ENCODE assay signal across 8 cellular contexts in genomic region chr10:11611248-11612003, GRCh38. TPM values are rescaled to one million over a fixed set of nuclear protein-coding genes. Genes with fewer than 3 reads are reported as not detected.
DNase-seq lines count a peak whose midpoint lies in the region; ATAC-seq and TF ChIP-seq lines count a peak whose summit lies in the region.

Gene USP6NL, minus strand, starts transcription at chr10:11611650. Its CDS starts 14,016 bp downstream, at chr10:11597634.

- ATAC-seq in GM19372 (IDR thresholded peaks at IDR 0.05; ENCODE audit: low read depth, unreplicated experiment): peak; percentile 70
- ATAC-seq in HG03558 (IDR thresholded peaks at IDR 0.05; ENCODE audit: extremely low read depth, unreplicated experiment): peak; percentile 32
- peak; percentile 68 to 77 for ATAC-seq in activated T-cell treated with anti-CD3 and anti-CD28 coated beads, Interleukin-2, amount 50 U/mL, for 72 hours (replicated peaks in 1 of 2)
- ATAC-seq in stimulated activated effector memory CD8-positive, alpha-beta T cell treated with anti-CD3 and anti-CD28 coated beads, Interleukin-12 subunit alpha, Interleukin-12 subunit beta, amount 100 ng/mL, for 72 hours: peak; percentile 73

- peak within 1 kb of the TSS; percentile 89 to 95 (median 94) for H3K4me3 Mint-ChIP-seq in CD4-positive, alpha-beta memory T cell
- H3K4me3 Mint-ChIP-seq in activated T-cell treated with anti-CD3 and anti-CD28 coated beads, Interleukin-2, amount 50 U/mL, for 72 hours: peak within 1 kb of the TSS; percentile 83 to 92
- peak within 1 kb of the TSS; percentile 68 for H3K4me3 Mint-ChIP-seq in stimulated activated effector memory CD8-positive, alpha-beta T cell treated with anti-CD3 and anti-CD28 coated beads, Interleukin-12 subunit alpha, Interleukin-12 subunit beta, amount 100 ng/mL, for 72 hours

- H3K36me3 ChIP-seq in CD4-positive, alpha-beta memory T cell (ENCODE audit: insufficient read depth, low read length): no peaks in the 10 kb centered on the region
- H3K36me3 ChIP-seq in OCI-LY1 (ENCODE audit: insufficient read depth, low read length): no peaks in the 10 kb centered on the region
- H3K36me3 ChIP-seq in esophagus muscularis mucosa: no peaks in the 10 kb centered on the region
- H3K36me3 ChIP-seq in muscle layer of colon (ENCODE audit: insufficient read depth, low read length): no peaks in the 10 kb centered on the region

- no peak within 1 kb of the TSS for H2AFZ ChIP-seq in OCI-LY1 (ENCODE audit: low read length)

- POLR2A ChIA-PET in CD4-positive, alpha-beta memory T cell (lab: Charles Lee; ENCODE audit: partially characterized antibody): interaction anchor here (0.7 to 2.7 kb wide), 4 partner anchors 21 to 432 kb away, joined by 3 to 16 read pairs (median 4); partner anchors contain the start of gene UPF2

- peak; percentile 48 to 66 (median 59) for DNase-seq in CD4-positive, alpha-beta memory T cell
- DNase-seq in activated T-cell treated with anti-CD3 and anti-CD28 coated beads, Interleukin-2, amount 50 U/mL, for 72 hours: peak; percentile 67 to 74
- DNase-seq in esophagus muscularis mucosa (ENCODE audit: extremely low spot score): peak; percentile 94
- peak; percentile 37 to 68 for DNase-seq in stimulated activated effector memory CD8-positive, alpha-beta T cell treated with anti-CD3 and anti-CD28 coated beads, Interleukin-12 subunit alpha, Interleukin-12 subunit beta, amount 100 ng/mL, for 72 hours (ENCODE audit: low spot score in 2 of 2)

- H4K20me1 ChIP-seq in OCI-LY1 (ENCODE audit: insufficient read depth, low read length): no peaks in the 10 kb centered on the region

- WGBS in esophagus muscularis mucosa: under 1% methylated on average over 68 of the region's 106 CpGs

- peaks cover 1 to 2% of the 10 kb centered on the region in 2 donors for H3K27me3 Mint-ChIP-seq in CD4-positive, alpha-beta memory T cell
- H3K27me3 Mint-ChIP-seq in activated T-cell treated with anti-CD3 and anti-CD28 coated beads, Interleukin-2, amount 50 U/mL, for 72 hours (ENCODE audit: low read depth): peaks cover 18% of the 10 kb centered on the region

- H3K9me2 ChIP-seq in OCI-LY1 (ENCODE audit: low read depth, low read length): no peaks in the 10 kb centered on the region

- H3K4me1 ChIP-seq in CD4-positive, alpha-beta memory T cell (ENCODE audit: insufficient read depth, low read length): peaks cover 27% of the 10 kb centered on the region
- H3K4me1 ChIP-seq in OCI-LY1 (ENCODE audit: insufficient read depth, low read length, severe bottlenecking) (peaks cover 53% of the 10 kb centered on the region), esophagus muscularis mucosa (peaks cover 9 to 32% (median 28%) of the 10 kb centered on the region in 4 donors), muscle layer of colon (ENCODE audit: insufficient read depth, low read length) (peaks cover 6% of the 10 kb centered on the region)

- H3K9ac ChIP-seq in OCI-LY1 (ENCODE audit: low read length) (peak within 1 kb of the TSS; percentile 64), muscle layer of colon (ENCODE audit: low read length) (peak within 1 kb of the TSS; percentile 78)

- H3K36me3 Mint-ChIP-seq in CD4-positive, alpha-beta memory T cell: peaks cover 0 to 4% of the 10 kb centered on the region in 2 donors
- peaks cover 4 to 6% of the 10 kb centered on the region in 2 donors for H3K36me3 Mint-ChIP-seq in activated T-cell treated with anti-CD3 and anti-CD28 coated beads, Interleukin-2, amount 50 U/mL, for 72 hours (ENCODE audit: insufficient read depth in 2 of 2)
- no peaks in the 10 kb centered on the region for H3K36me3 Mint-ChIP-seq in stimulated activated effector memory CD8-positive, alpha-beta T cell treated with anti-CD3 and anti-CD28 coated beads, Interleukin-12 subunit alpha, Interleukin-12 subunit beta, amount 100 ng/mL, for 72 hours

- no peak for TF ChIP-seq EP300 in esophagus muscularis mucosa (IDR thresholded peaks at IDR 0.05)

- peak within 1 kb of the TSS; percentile 25 for H3K27ac ChIP-seq in CD4-positive, alpha-beta memory T cell (ENCODE audit: low read depth, low read length)
- H3K27ac ChIP-seq in OCI-LY1 (ENCODE audit: low read depth, low read length, poor library complexity, severe bottlenecking) (peak within 1 kb of the TSS; percentile 74), esophagus muscularis mucosa (replicated peaks in 1 of 4) (peak within 1 kb of the TSS; percentile 78 to 95 (median 88)), muscle layer of colon (ENCODE audit: low read depth, low read length) (peak within 1 kb of the TSS; percentile 66)

- intact Hi-C loops in CD4-positive, alpha-beta memory T cell (cut with micrococcal nuclease): loop anchor here (2.0 to 10.0 kb wide), 3 partner anchors 73 to 437 kb away; no protein-coding TSS in a partner anchor
- intact Hi-C loops in esophagus muscularis mucosa (cut with DNase I): loop anchor here (10.0 kb wide), 2 partner anchors 87 to 143 kb away; no protein-coding TSS in a partner anchor

- TF ChIP-seq CTCF in OCI-LY1 (IDR thresholded peaks at IDR 0.05; ENCODE audit: low read length) (no peak), esophagus muscularis mucosa (IDR thresholded peaks at IDR 0.05) (no peak)

- no peaks in the 10 kb centered on the region for H3F3A ChIP-seq in OCI-LY1 (ENCODE audit: insufficient read depth, low read length)

- H3K9me3 Mint-ChIP-seq in CD4-positive, alpha-beta memory T cell: peaks cover 0 to 4% (median 2%) of the 10 kb centered on the region in 8 donors
- no peaks in the 10 kb centered on the region for H3K9me3 Mint-ChIP-seq in activated T-cell treated with anti-CD3 and anti-CD28 coated beads, Interleukin-2, amount 50 U/mL, for 72 hours
- no peaks in the 10 kb centered on the region for H3K9me3 Mint-ChIP-seq in stimulated activated effector memory CD8-positive, alpha-beta T cell treated with anti-CD3 and anti-CD28 coated beads, Interleukin-12 subunit alpha, Interleukin-12 subunit beta, amount 100 ng/mL, for 72 hours

- H3K27ac Mint-ChIP-seq in CD4-positive, alpha-beta memory T cell: peak within 1 kb of the TSS; percentile 80 to 94 (median 91)
- H3K27ac Mint-ChIP-seq in activated T-cell treated with anti-CD3 and anti-CD28 coated beads, Interleukin-2, amount 50 U/mL, for 72 hours: peak within 1 kb of the TSS; percentile 96
- peak within 1 kb of the TSS; percentile 69 for H3K27ac Mint-ChIP-seq in stimulated activated effector memory CD8-positive, alpha-beta T cell treated with anti-CD3 and anti-CD28 coated beads, Interleukin-12 subunit alpha, Interleukin-12 subunit beta, amount 100 ng/mL, for 72 hours

- H3K27me3 ChIP-seq in CD4-positive, alpha-beta memory T cell (ENCODE audit: insufficient read depth, low read length): no peaks in the 10 kb centered on the region
- H3K27me3 ChIP-seq in OCI-LY1 (ENCODE audit: insufficient read depth, low read length): no peaks in the 10 kb centered on the region; the same call in 1 of the 2 replicates
- no peaks in the 10 kb centered on the region for H3K27me3 ChIP-seq in esophagus muscularis mucosa
- H3K27me3 ChIP-seq in muscle layer of colon (ENCODE audit: control insufficient read depth in 1 of 2, insufficient read depth in 2 of 2, low read length in 2 of 2): no peaks in the 10 kb centered on the region

- peaks cover 24 to 42% (median 39%) of the 10 kb centered on the region in 4 donors for H3K4me1 Mint-ChIP-seq in CD4-positive, alpha-beta memory T cell
- H3K4me1 Mint-ChIP-seq in activated T-cell treated with anti-CD3 and anti-CD28 coated beads, Interleukin-2, amount 50 U/mL, for 72 hours (ENCODE audit: low read depth): peaks cover 49% of the 10 kb centered on the region
- H3K4me1 Mint-ChIP-seq in stimulated activated effector memory CD8-positive, alpha-beta T cell treated with anti-CD3 and anti-CD28 coated beads, Interleukin-12 subunit alpha, Interleukin-12 subunit beta, amount 100 ng/mL, for 72 hours: peaks cover 7% of the 10 kb centered on the region

- peaks cover 33% of the 10 kb centered on the region for H3K79me2 ChIP-seq in OCI-LY1 (ENCODE audit: insufficient read depth, low read length)

- H3K9me3 ChIP-seq in CD4-positive, alpha-beta memory T cell (ENCODE audit: control insufficient read depth in 1 of 2, low read length in 2 of 2): peaks cover 0 to 3% of the 10 kb centered on the region in 2 donors
- no peaks in the 10 kb centered on the region for H3K9me3 ChIP-seq in OCI-LY1 (ENCODE audit: low read length)
- no peaks in the 10 kb centered on the region for H3K9me3 ChIP-seq in esophagus muscularis mucosa
- H3K9me3 ChIP-seq in muscle layer of colon (ENCODE audit: low read length): no peaks in the 10 kb centered on the region

- CTCF ChIA-PET in CD4-positive, alpha-beta memory T cell (lab: Charles Lee; ENCODE audit: partially characterized antibody): interaction anchor here (1.1 kb wide), 1 partner anchor 9 kb away, joined by 3 read pairs; no protein-coding TSS in a partner anchor

- peak; percentile 22 for TF ChIP-seq POLR2A in esophagus muscularis mucosa (IDR thresholded peaks at IDR 0.05; ENCODE audit: low read depth)

- peak within 1 kb of the TSS; percentile 63 for H3K4me2 ChIP-seq in OCI-LY1 (ENCODE audit: low read length)

- H3K4me3 ChIP-seq in CD4-positive, alpha-beta memory T cell (ENCODE audit: low read length in 2 of 2): peak within 1 kb of the TSS; percentile 46 to 71
- H3K4me3 ChIP-seq in OCI-LY1 (ENCODE audit: low read depth, low read length, poor library complexity, severe bottlenecking): peak within 1 kb of the TSS; percentile 67
- H3K4me3 ChIP-seq in esophagus muscularis mucosa: peak within 1 kb of the TSS; percentile 68 to 96 (median 92)
- H3K4me3 ChIP-seq in muscle layer of colon (ENCODE audit: low read depth in 1 of 2, low read length in 2 of 2): peak within 1 kb of the TSS; percentile 85 to 95

RNA-seq across cellular contexts. Expression of gene USP6NL, which starts in this region (rescaled TPM):
- total RNA-seq in CD4-positive, alpha-beta memory T cell: 1 to 10 TPM; 3.9 to 4.8 TPM
- polyA plus RNA-seq in CD4-positive, alpha-beta memory T cell: 1 to 10 TPM; 2.2 to 2.7 TPM
- total RNA-seq in activated T-cell treated with anti-CD3 and anti-CD28 coated beads, Interleukin-2, amount 50 U/mL, for 72 hours: 1 to 10 TPM; 2.3 to 3.9 TPM
- 10 to 100 TPM; 10.4 to 14.9 (median 13.2) TPM for total RNA-seq in esophagus muscularis mucosa

Comparison
In these comparisons a context has a peak if more than half of its experiments do, and no peak if none do; other contexts are left out.
1. Peak in every context shown above with its lines: DNase-seq, ATAC-seq, H3K4me3 ChIP-seq and H3K27ac ChIP-seq.
2. H3K27ac ChIP-seq: peak in every context shown above with its lines; median percentile 88 in esophagus muscularis mucosa; 74 in OCI-LY1; 66 in muscle layer of colon; 25 in CD4-positive, alpha-beta memory T cell.